ENCODE assay signal across 2 cellular contexts in genomic region chr1:22038036-22038435, GRCh38.
TF ChIP-seq lines count a peak whose summit lies in the region.

No MANE protein-coding gene starts in this region.

TF ChIP-seq in HEK293, 187 proteins besides CTCF, POLR2A, EP300 and RAD21 (continued from another document):
- TF ChIP-seq ATF2 (tag by site-specific recombination; IDR thresholded peaks at IDR 0.05; ENCODE audit: low read depth) (no peak), ZSCAN18 (tag by site-specific recombination; IDR thresholded peaks at IDR 0.05) (no peak), ZFHX2 (tag by site-specific recombination; conservative IDR thresholded peaks at IDR 0.05) (peak; percentile 57; the same call in 1 of the 2 replicates)

TF ChIP-seq in K562, 482 proteins besides CTCF, POLR2A, EP300 and RAD21 (continued from another document and continues in another):
- TF ChIP-seq PATZ1 (CRISPR knock-in tag; IDR thresholded peaks at IDR 0.05; ENCODE audit: borderline replicate concordance): no peak
- peak; percentile 38; the same call in 1 of the 2 replicates for TF ChIP-seq TOE1 (IDR thresholded peaks at IDR 0.05; ENCODE audit: borderline replicate concordance)
- TF ChIP-seq TOE1 (CRISPR knock-in tag; IDR thresholded peaks at IDR 0.05; ENCODE audit: borderline replicate concordance, low read depth): no peak
- no peak for TF ChIP-seq ZNF184 (CRISPR knock-in tag; IDR thresholded peaks at IDR 0.05)
- no peak for TF ChIP-seq POU5F1 (IDR thresholded peaks at IDR 0.05; ENCODE audit: borderline replicate concordance, low read depth, low read length, partially characterized antibody)
- no peak for TF ChIP-seq ZNF239 (CRISPR knock-in tag; IDR thresholded peaks at IDR 0.05)
- 0 out of 2 replicates have a peak, but pooled peaks have one; percentile 39 for TF ChIP-seq SMAD4 (CRISPR knock-in tag; conservative IDR thresholded peaks at IDR 0.05)
- peak; percentile 69; the same call in 1 of the 2 replicates for TF ChIP-seq RAD51 (IDR thresholded peaks at IDR 0.05; ENCODE audit: borderline replicate concordance, low read depth)
- no peak for TF ChIP-seq TFAP4 (CRISPR knock-in tag; IDR thresholded peaks at IDR 0.05; ENCODE audit: borderline replicate concordance)
- TF ChIP-seq USF2 (CRISPR knock-in tag; IDR thresholded peaks at IDR 0.05): peak; percentile 59
- TF ChIP-seq CAMTA2 (CRISPR knock-in tag; conservative IDR thresholded peaks at IDR 0.05): no peak
- TF ChIP-seq HLTF (IDR thresholded peaks at IDR 0.05): no peak
- TF ChIP-seq SAFB (IDR thresholded peaks at IDR 0.05; ENCODE audit: borderline replicate concordance, low read depth, low read length): no peak
- no peak for TF ChIP-seq TAF9B (IDR thresholded peaks at IDR 0.05; ENCODE audit: partially characterized antibody)
- TF ChIP-seq POLR3G (IDR thresholded peaks at IDR 0.05; ENCODE audit: extremely low read depth, insufficient read length, insufficient replicate concordance): no peak
- TF ChIP-seq ETS2 (tag; IDR thresholded peaks at IDR 0.05; ENCODE audit: borderline replicate concordance, poor library complexity, severe bottlenecking): no peak
- no peak for TF ChIP-seq ZNF764 (CRISPR knock-in tag; IDR thresholded peaks at IDR 0.05; ENCODE audit: low read depth)
- 0 out of 2 replicates have a peak, but pooled peaks have one; percentile 28 for TF ChIP-seq RREB1 (CRISPR knock-in tag; IDR thresholded peaks at IDR 0.05)
- TF ChIP-seq PHB2 (IDR thresholded peaks at IDR 0.05; ENCODE audit: low read depth): no peak
- no peak for TF ChIP-seq ZNF395 (CRISPR knock-in tag; IDR thresholded peaks at IDR 0.05)
- no peak for TF ChIP-seq MECOM (CRISPR knock-in tag; IDR thresholded peaks at IDR 0.05)
- no peak for TF ChIP-seq POLR2B (IDR thresholded peaks at IDR 0.05; ENCODE audit: low read depth, partially characterized antibody)
- no peak for TF ChIP-seq MAFK (IDR thresholded peaks at IDR 0.05; ENCODE audit: low read length)
- no peak for TF ChIP-seq CBX8 (IDR thresholded peaks at IDR 0.05; ENCODE audit: borderline replicate concordance, extremely low read depth, low read depth, low read length, poor library complexity, severe bottlenecking)
- TF ChIP-seq ZNF592 (IDR thresholded peaks at IDR 0.05): peak; percentile 50; the same call in 1 of the 2 replicates
